ENCODE assay signal across 29 cellular contexts in genomic region chr9:99074902-99075245, GRCh38. TPM values are rescaled to one million over a fixed set of nuclear protein-coding genes. Genes with fewer than 3 reads are reported as not detected.
A peak's percentile ranks its signal among the peaks of the same experiment; 100 is the strongest.
DNase-seq lines count a peak whose midpoint lies in the region; ATAC-seq, FAIRE-seq and TF ChIP-seq lines count a peak whose summit lies in the region.
"Had no signal": no experiment of that assay in that cellular context is flagged by ENCODE, and none has a peak within 500 bp of the region (broad histone marks: within the 10 kb centered on the region; RNA-seq: fewer than 3 reads in every experiment).

No MANE protein-coding gene starts in this region.

- no peak for DNase-seq in CD8-positive, alpha-beta T cell
- no peak for DNase-seq in HFFc6
- DNase-seq in K562 (ENCODE audit: extremely low read depth in 1 of 4, low spot score in 3 of 4), result no peak
- no peak for DNase-seq in natural killer cell treated with Interleukin-12 subunit alpha and Interleukin-12 subunit beta and Interleukin-15 and Interleukin-18, amount 100 ng/mL, for 72 hours (ENCODE audit: low spot score)
- no peak for DNase-seq in islet precursor cell
- DNase-seq in urothelium cell line (ENCODE audit: low spot score), result no peak
- DNase-seq: activated CD4-positive, alpha-beta T cell treated with anti-CD3 and anti-CD28 coated beads for 4 hours; activated T-cell treated with anti-CD3 and anti-CD28 coated beads, Interleukin-2, amount 50 U/mL, for 4 hours; cerebellar nuclear complex; DMS79 treated with DMSO at 0.1 percent for 48 hours; foreskin keratinocyte; head of caudate nucleus; KG1; naive B cell; NCI-H2029; NCI-H526; occipital lobe; sigmoid colon; stimulated activated CD4-positive, alpha-beta T cell treated with anti-CD3 and anti-CD28 coated beads, Interleukin-15, amount 100 ng/mL, for 24 hours; stimulated activated CD4-positive, alpha-beta T cell treated with anti-CD3 and anti-CD28 coated beads, Interleukin-4, amount 100 ng/mL, for 4 hours; transverse colon; WERI-Rb-1 had no signal

- TF ChIP-seq CTCF in CD8-positive, alpha-beta T cell (IDR thresholded peaks at IDR 0.05), result no peak
- TF ChIP-seq CTCF in HFFc6 (IDR thresholded peaks at IDR 0.05) (no peak), K562 (IDR thresholded peaks at IDR 0.05 in 2 of 3, conservative IDR thresholded peaks at IDR 0.05 in 1 of 3; ENCODE audit: insufficient read depth in 2 of 3, low read depth in 1 of 3, low read length in 3 of 3) (no peak)

- FAIRE-seq in K562 (lab: Jason Lieb, UNC), result no peak
- no peak for FAIRE-seq in urothelium cell line (lab: Jason Lieb, UNC)
- FAIRE-seq: keratinocyte had no signal

- no peaks in the 10 kb centered on the region for H3K36me3 Mint-ChIP-seq in CD8-positive, alpha-beta T cell
- no peaks in the 10 kb centered on the region for H3K36me3 Mint-ChIP-seq in HFFc6 (ENCODE audit: low read depth)
- H3K36me3 Mint-ChIP-seq in natural killer cell treated with Interleukin-12 subunit alpha and Interleukin-12 subunit beta and Interleukin-15 and Interleukin-18, amount 100 ng/mL, for 72 hours, result no peaks in the 10 kb centered on the region
- H3K36me3 Mint-ChIP-seq: mesothelial cell of epicardium, naive B cell had no signal

- 0% methylated on average over 3 of the region's 3 CpGs for WGBS in K562 (ENCODE audit: insufficient coverage, low coverage, missing lambda C conversion rate)

- peak overlapping the region; percentile 56 to 95; a peak in 3 of 4 replicates for H3K9ac ChIP-seq in K562 (ENCODE audit: insufficient read depth in 1 of 2, low read depth in 2 of 2, low read length in 2 of 2)

- H4K20me1 ChIP-seq in K562 (replicated peaks; ENCODE audit: control insufficient read depth, insufficient read depth, low read length), result no peaks in the 10 kb centered on the region

- H3K27ac ChIP-seq in CD8-positive, alpha-beta T cell (ENCODE audit: low read depth, low read length), result no peak overlapping the region
- H3K27ac ChIP-seq in K562 (ENCODE audit: extremely low read depth, low read depth, low read length), result peak overlapping the region; percentile 96
- H3K27ac ChIP-seq: C4-2B, foreskin keratinocyte, PC-9, sigmoid colon, transverse colon, WERI-Rb-1 had no signal

- intact Hi-C loops in CD8-positive, alpha-beta T cell (cut with DNase I, micrococcal nuclease), result loop anchor here in 1 of 2 experiments (5.0 kb wide), 1 partner anchor 33 kb away; no protein-coding TSS in a partner anchor
- intact Hi-C loops in K562 (cut with micrococcal nuclease), result loop anchor here (1.0 to 5.0 kb wide), 7 partner anchors 17 to 268 kb away; partner anchors contain the start of gene GALNT12

- peak overlapping the region; percentile 73; the same call in 1 of the 2 replicates for H2AFZ ChIP-seq in K562 (ENCODE audit: low read depth, low read length)
- H2AFZ ChIP-seq: PC-9 had no signal

- H3K9me1 ChIP-seq in K562 (ENCODE audit: control insufficient read depth, insufficient read depth, low read length), result no peaks in the 10 kb centered on the region

- TF ChIP-seq EP300 in K562 (IDR thresholded peaks at IDR 0.05; ENCODE audit: low read length), result no peak

- POLR2A ChIA-PET in CD8-positive, alpha-beta T cell (lab: Charles Lee), result interaction anchor here (0.6 kb wide), 2 partner anchors 8 to 51 kb away, joined by 3 read pairs; no protein-coding TSS in a partner anchor
- POLR2A ChIA-PET in K562 (lab: Yijun Ruan, JAX), result interaction anchor here (0.6 to 3.2 kb wide), 31 partner anchors 9 to 819 kb away, joined by 3 to 53 read pairs (median 5); partner anchors contain the start of genes ALG2, TBC1D2 and TGFBR1

- no peak overlapping the region for H3K4me3 ChIP-seq in CD8-positive, alpha-beta T cell (ENCODE audit: low read depth, low read length)
- peak overlapping the region; percentile 44 for H3K4me3 ChIP-seq in K562
- H3K4me3 ChIP-seq: PC-9, sigmoid colon, transverse colon had no signal

- H3K4me2 ChIP-seq in K562 (ENCODE audit: insufficient read depth, low read length), result peak overlapping the region; percentile 94
- H3K4me2 ChIP-seq: PC-9 had no signal

- H3K9me3 Mint-ChIP-seq in CD8-positive, alpha-beta T cell, result no peaks in the 10 kb centered on the region
- H3K9me3 Mint-ChIP-seq in HFFc6, result no peaks in the 10 kb centered on the region
- H3K9me3 Mint-ChIP-seq in natural killer cell treated with Interleukin-12 subunit alpha and Interleukin-12 subunit beta and Interleukin-15 and Interleukin-18, amount 100 ng/mL, for 72 hours, result no peaks in the 10 kb centered on the region
- H3K9me3 Mint-ChIP-seq: activated T-cell treated with anti-CD3 and anti-CD28 coated beads, Interleukin-2, amount 50 U/mL, for 4 hours; mesothelial cell of epicardium; naive B cell had no signal

- TSS peak; percentile 83 for BruUV-seq in K562 (replicated peaks; lab: Mats Ljungman, UMichigan)

- H3K27ac Mint-ChIP-seq in CD8-positive, alpha-beta T cell, result peak overlapping the region; percentile 21
- H3K27ac Mint-ChIP-seq in HFFc6, result peak overlapping the region; percentile 86
- H3K27ac Mint-ChIP-seq in natural killer cell treated with Interleukin-12 subunit alpha and Interleukin-12 subunit beta and Interleukin-15 and Interleukin-18, amount 100 ng/mL, for 72 hours, result peak overlapping the region; percentile 9 to 96
- H3K27ac Mint-ChIP-seq: mesothelial cell of epicardium had no signal

- H3K27me3 ChIP-seq in CD8-positive, alpha-beta T cell (ENCODE audit: insufficient read depth, low read length), result no peaks in the 10 kb centered on the region
- no peaks in the 10 kb centered on the region for H3K27me3 ChIP-seq in K562 (ENCODE audit: control insufficient read depth in 2 of 2, insufficient read depth in 2 of 2, low read length in 2 of 2)
- H3K27me3 ChIP-seq: foreskin keratinocyte, sigmoid colon, transverse colon had no signal

- H3K4me3 Mint-ChIP-seq in CD8-positive, alpha-beta T cell, result no peak overlapping the region
- no peak overlapping the region; the same call in 1 of the 2 replicates for H3K4me3 Mint-ChIP-seq in HFFc6
- no peak overlapping the region for H3K4me3 Mint-ChIP-seq in natural killer cell treated with Interleukin-12 subunit alpha and Interleukin-12 subunit beta and Interleukin-15 and Interleukin-18, amount 100 ng/mL, for 72 hours
- H3K4me3 Mint-ChIP-seq: activated T-cell treated with anti-CD3 and anti-CD28 coated beads, Interleukin-2, amount 50 U/mL, for 4 hours; mesothelial cell of epicardium; naive B cell had no signal

- no peaks in the 10 kb centered on the region for H3K9me3 ChIP-seq in CD8-positive, alpha-beta T cell (ENCODE audit: low read length)
- H3K9me3 ChIP-seq in K562 (replicated peaks; ENCODE audit: control insufficient read depth, insufficient read depth, low read depth, low read length), result no peaks in the 10 kb centered on the region
- H3K9me3 ChIP-seq: sigmoid colon, transverse colon had no signal

- H3K4me1 ChIP-seq in CD8-positive, alpha-beta T cell (ENCODE audit: insufficient read depth, low read length), result peaks cover 27% of the 10 kb centered on the region
- peaks cover 29 to 60% of the 10 kb centered on the region in 2 experiments for H3K4me1 ChIP-seq in K562 (replicated peaks in 1 of 2; ENCODE audit: control insufficient read depth in 2 of 2, insufficient read depth in 2 of 2, low read length in 2 of 2)
- H3K4me1 ChIP-seq: foreskin keratinocyte had no signal

- no peak for TF ChIP-seq POLR2A in K562 (conservative IDR thresholded peaks at IDR 0.05)

- CTCF ChIA-PET in CD8-positive, alpha-beta T cell (lab: Charles Lee), result interaction anchor here (0.6 to 2.8 kb wide), 6 partner anchors 16 to 70 kb away, joined by 3 to 14 read pairs (median 4); no protein-coding TSS in a partner anchor
- CTCF ChIA-PET in K562 (lab: Yijun Ruan, JAX; ENCODE audit: low intra/inter-chr PET ratio), result no interaction called here

- H3K79me2 ChIP-seq in K562 (ENCODE audit: control insufficient read depth, insufficient read depth, low read length), result peaks cover 10% of the 10 kb centered on the region; the same call in 2 of the 3 replicates

- in situ Hi-C loops in K562 (cut with MboI), result no loop called here

- H3K27me3 Mint-ChIP-seq in CD8-positive, alpha-beta T cell (ENCODE audit: low read depth), result no peaks in the 10 kb centered on the region
- peaks cover 9% of the 10 kb centered on the region; the same call in 1 of the 2 replicates for H3K27me3 Mint-ChIP-seq in HFFc6 (ENCODE audit: insufficient read depth)
- no peaks in the 10 kb centered on the region for H3K27me3 Mint-ChIP-seq in natural killer cell treated with Interleukin-12 subunit alpha and Interleukin-12 subunit beta and Interleukin-15 and Interleukin-18, amount 100 ng/mL, for 72 hours
- H3K27me3 Mint-ChIP-seq: naive B cell had no signal

- no peak for ATAC-seq in CD8-positive, alpha-beta T cell
- ATAC-seq in K562 (no peak), GM18909 (IDR thresholded peaks at IDR 0.05; ENCODE audit: poor library complexity, unreplicated experiment) (no peak)
- no peak for ATAC-seq in natural killer cell treated with Interleukin-12 subunit alpha and Interleukin-12 subunit beta and Interleukin-15 and Interleukin-18, amount 100 ng/mL, for 72 hours
- ATAC-seq: activated T-cell treated with anti-CD3 and anti-CD28 coated beads, Interleukin-2, amount 50 U/mL, for 4 hours; esophagus mucosa; foreskin keratinocyte; Right ventricle myocardium inferior had no signal

- H3K4me1 Mint-ChIP-seq in CD8-positive, alpha-beta T cell (ENCODE audit: low read depth), result peaks cover 70% of the 10 kb centered on the region
- H3K4me1 Mint-ChIP-seq in HFFc6 (ENCODE audit: low read depth), result peaks cover 45% of the 10 kb centered on the region
- H3K4me1 Mint-ChIP-seq in natural killer cell treated with Interleukin-12 subunit alpha and Interleukin-12 subunit beta and Interleukin-15 and Interleukin-18, amount 100 ng/mL, for 72 hours (ENCODE audit: low read depth in 2 of 2), result peaks cover 51 to 68% of the 10 kb centered on the region in 2 donors

- no peak; a peak in 1 of 4 replicates for TF ChIP-seq RAD21 in K562 (CRISPR knock-in tag; conservative IDR thresholded peaks at IDR 0.05 in 1 of 2, IDR thresholded peaks at IDR 0.05 in 1 of 2)

- H3K36me3 ChIP-seq in CD8-positive, alpha-beta T cell (ENCODE audit: insufficient read depth, low read length), result no peaks in the 10 kb centered on the region
- no peaks in the 10 kb centered on the region for H3K36me3 ChIP-seq in K562 (ENCODE audit: control insufficient read depth, insufficient read depth, low read length)
- H3K36me3 ChIP-seq: transverse colon, WERI-Rb-1 had no signal

RNA-seq across cellular contexts. Expression of gene TGFBR1, which starts 30.0 kb away (rescaled TPM):
- total RNA-seq in CD8-positive, alpha-beta T cell, result 10 to 100 TPM; 24.2 to 25.8 TPM
- 10 to 100 TPM; 28.8 to 39.1 (median 32.7) TPM for total RNA-seq in HFFc6 (2021; fragmentation: NEBNext Ultra II Directional; extraction: Animal tissue kit (Norgen Biotek cat#: 25700))
- total RNA-seq in K562 (2011; cell fraction: chromatin; rRNA removed; ENCODE audit: low replicate concordance), result 128 and 138 TPM in 2 replicates
- total RNA-seq in K562 (2011; cell fraction: nucleolus; rRNA removed), result 54.0 and 59.5 TPM in 2 replicates
- total RNA-seq in K562 (2011; cell fraction: nucleoplasm; rRNA removed), result 105 and 166 TPM in 2 replicates
- total RNA-seq in K562 (2014; rRNA removed) (22.0 and 23.8 TPM in 2 replicates), K562 (2014; rRNA removed; fragmentation: Illumina TruSeq; extraction: Trizol) (43.7 and 52.6 TPM in 2 replicates), K562 (2015; rRNA removed; fragmentation: Illumina TruSeq; extraction: Trizol) (39.6 and 42.7 TPM in 2 replicates), K562 (2021) (47.1 and 51.9 TPM in 2 replicates)
- polyA plus RNA-seq in K562 (2011; rRNA removed) (60.6 and 62.4 TPM in 2 replicates), K562 (2014; fragmentation: Illumina TruSeq; extraction: Trizol) (21.0 and 22.9 TPM in 2 replicates), K562 (2014; fragmentation: Nextera tagmentation; extraction: Ambion mirVana) (10 to 100 TPM; 15.9 to 57.6 TPM), K562 (2014; rRNA removed) (14.0 and 15.5 TPM in 2 replicates)
- 26.0 and 33.7 TPM in 2 replicates for polyA plus RNA-seq in K562 (2011; cell fraction: cytosol; rRNA removed)
- polyA plus RNA-seq in K562 (2011; cell fraction: nucleus; rRNA removed), result 34.5 and 36.0 TPM in 2 replicates
- polyA plus RNA-seq in K562 (2012), result 21.8 and 26.0 TPM in 2 replicates
- polyA minus RNA-seq in K562 (2011; rRNA and poly(A)+ RNA removed), result 200 and 204 TPM in 2 replicates
- polyA minus RNA-seq in K562 (2011; cell fraction: cytosol; rRNA and poly(A)+ RNA removed), result 71.2 and 76.9 TPM in 2 replicates
- 21.1 and 40.8 TPM in 2 replicates for polyA minus RNA-seq in K562 (2011; cell fraction: nucleus; rRNA and poly(A)+ RNA removed)
- 100 to 1,000 TPM in 1 of 2 donors, 10 to 100 TPM in 1; 62.7 to 105 TPM for total RNA-seq in natural killer cell treated with Interleukin-12 subunit alpha and Interleukin-12 subunit beta and Interleukin-15 and Interleukin-18, amount 100 ng/mL, for 72 hours

Comparison
In these comparisons a context has a peak if more than half of its experiments do, and no peak if none do; other contexts are left out.
1. H3K27ac Mint-ChIP-seq: peak in every context shown above with its lines; median percentile 86 in HFFc6; 52 in natural killer cell treated with Interleukin-12 subunit alpha and Interleukin-12 subunit beta and Interleukin-15 and Interleukin-18, amount 100 ng/mL, for 72 hours; 21 in CD8-positive, alpha-beta T cell.